In the genomic region with DNA sequence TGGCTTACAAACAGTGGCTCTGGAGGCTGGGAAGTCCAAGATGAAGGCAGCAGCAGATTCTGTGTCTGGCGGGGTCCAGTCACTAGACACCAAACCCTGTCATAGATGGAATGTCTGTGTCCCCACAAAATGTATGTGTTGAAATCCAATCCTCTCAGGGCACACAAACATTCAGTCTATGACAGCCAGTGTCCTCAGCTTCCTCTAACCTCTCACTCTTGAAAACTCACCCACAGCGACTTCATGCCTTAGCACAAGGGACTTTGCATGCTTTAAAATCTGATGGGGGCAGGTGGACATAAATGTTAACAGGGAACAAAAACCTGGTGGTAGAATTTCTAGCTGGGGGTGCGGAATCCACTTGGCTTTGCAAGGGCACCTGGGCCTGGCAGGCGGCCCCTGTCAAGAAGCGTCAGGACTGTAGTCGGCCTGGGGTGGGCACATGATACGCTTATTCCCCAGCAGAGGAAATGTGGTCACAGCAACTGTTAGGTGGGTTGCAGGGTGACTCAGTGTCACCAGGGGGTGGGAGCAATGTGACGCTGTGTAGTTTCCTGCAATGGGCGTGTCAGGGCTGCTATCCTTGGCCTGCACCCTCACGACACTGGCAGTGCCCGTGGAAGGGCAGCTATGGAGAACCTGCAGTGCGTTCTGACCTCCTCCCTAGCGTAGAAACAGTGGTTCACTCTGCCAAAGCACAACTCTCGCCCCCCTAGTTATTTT, we compare ENCODE assay signal across 11 cellular contexts. TPM values are rescaled to one million over a fixed set of nuclear protein-coding genes. Genes with fewer than 3 reads are reported as not detected.
DNase-seq lines count a peak whose midpoint lies in the region; ATAC-seq, FAIRE-seq and TF ChIP-seq lines count a peak whose summit lies in the region.
"Had no signal": no experiment of that assay in that cellular context is flagged by ENCODE, and none has a peak within 500 bp of the region (broad histone marks: within the 10 kb centered on the region; RNA-seq: fewer than 3 reads in every experiment).

No MANE protein-coding gene starts in this region.

- H3K9me3 Mint-ChIP-seq in T-cell: no peaks in the 10 kb centered on the region

- H3K36me3 ChIP-seq in body of pancreas (replicated peaks in 1 of 2; ENCODE audit: insufficient read depth in 1 of 2, low read depth in 2 of 2): no peaks in the 10 kb centered on the region
- H3K36me3 ChIP-seq: ascending aorta had no signal

- peak overlapping the region in 2 of 3 donors; percentile 47 to 63 for H3K4me3 Mint-ChIP-seq in T-cell

- no peak overlapping the region for H3K4me3 ChIP-seq in body of pancreas
- H3K4me3 ChIP-seq: ascending aorta had no signal

- DNase-seq in T-cell: peak; percentile 42 to 84 (median 72)
- peak in 1 of 4 donors; percentile 52 for DNase-seq in body of pancreas
- peak in 2 of 3 experiments; percentile 17 to 39 for DNase-seq in stimulated activated CD4-positive, alpha-beta T cell treated with anti-CD3 and anti-CD28 coated beads, TNF-alpha, amount 100 ng/mL, for 4 hours (ENCODE audit: low read depth in 3 of 3)
- no peak for DNase-seq in NCI-H526 treated with DMSO at 0.1 percent for 48 hours (lab: John Stamatoyannopoulos, UW)
- no peak for DNase-seq in HPDE6-E6E7 (ENCODE audit: extremely low spot score)
- DNase-seq in GM12892 (ENCODE audit: insufficient read length): no peak
- DNase-seq: NCI-H226 had no signal

- H3K4me1 Mint-ChIP-seq in T-cell: peaks cover 56 to 66% (median 60%) of the 10 kb centered on the region in 3 donors

- FAIRE-seq in GM12892 (lab: Jason Lieb, UNC): no peak

- peak overlapping the region; percentile 94 to 95 for H3K27ac Mint-ChIP-seq in T-cell

- intact Hi-C loops in body of pancreas (cut with DNase I): no loop called here

- TF ChIP-seq CTCF in body of pancreas (IDR thresholded peaks at IDR 0.05): no peak

- WGBS in body of pancreas, 2 donors: 71 to 82% methylated on average over 12 to 14 of the region's 14 CpGs

- H3K27me3 Mint-ChIP-seq in T-cell: no peaks in the 10 kb centered on the region

- H3K27me3 ChIP-seq in body of pancreas: no peaks in the 10 kb centered on the region
- H3K27me3 ChIP-seq: ascending aorta had no signal

- ATAC-seq in GM18511 (IDR thresholded peaks at IDR 0.05; ENCODE audit: unreplicated experiment) (peak; percentile 77), T-cell (replicated peaks in 1 of 4) (peak; percentile 85 to 90 (median 86)), body of pancreas (no peak), HG02678 (IDR thresholded peaks at IDR 0.05; ENCODE audit: unreplicated experiment) (no peak)
- ATAC-seq: HCT116 had no signal

- H3K36me3 Mint-ChIP-seq in T-cell: no peaks in the 10 kb centered on the region

- H3K4me1 ChIP-seq in body of pancreas: no peaks in the 10 kb centered on the region

- H3K9me3 ChIP-seq in body of pancreas: no peaks in the 10 kb centered on the region
- H3K9me3 ChIP-seq: ascending aorta had no signal

- peak in 2 of 3 donors; percentile 7 to 41 for TF ChIP-seq POLR2A in body of pancreas (IDR thresholded peaks at IDR 0.05)
- no peak for TF ChIP-seq POLR2A in GM12892 (IDR thresholded peaks at IDR 0.05; ENCODE audit: low read depth, low read length)

- CTCF ChIA-PET in T-cell (lab: Charles Lee): interaction anchor here in 1 of 2 donors (0.7 to 1.0 kb wide), 2 partner anchors 55 to 120 kb away, joined by 3 read pairs; no protein-coding TSS in a partner anchor

- POLR2A ChIA-PET in T-cell (lab: Charles Lee): interaction anchor here in 1 of 2 donors (1.1 kb wide), 1 partner anchor 14 kb away, joined by 3 read pairs; no protein-coding TSS in a partner anchor

- H3K27ac ChIP-seq in body of pancreas: no peak overlapping the region

RNA-seq across cellular contexts. Expression of a gene that starts 17.7 kb away (rescaled TPM):
- total RNA-seq in T-cell (100 to 1,000 TPM in 2 of 5 donors, 10 to 100 TPM in 3; 89.9 to 107 (median 97.0) TPM), body of pancreas (1 to 10 TPM; 2.6 to 3.3 TPM)
- 9.4 TPM for polyA plus RNA-seq in GM12892 (2012; ENCODE audit: missing spikeins)

Comparison
In these comparisons a context has a peak if more than half of its experiments do, and no peak if none do; other contexts are left out.
1. ATAC-seq: peak in GM18511 (single experiment) and T-cell (4 of 4); none in body of pancreas (single experiment) and HG02678 (single experiment).
2. DNase-seq: peak in T-cell (34 of 34) and stimulated activated CD4-positive, alpha-beta T cell treated with anti-CD3 and anti-CD28 coated beads, TNF-alpha, amount 100 ng/mL, for 4 hours (2 of 3); none in NCI-H526 treated with DMSO at 0.1 percent for 48 hours (single experiment), HPDE6-E6E7 (single experiment) and GM12892 (single experiment).
3. RNA of a gene that starts 17.7 kb away (total RNA-seq): 89.9 to 107 TPM in T-cell; 2.6 to 3.3 TPM in body of pancreas; every median in the first group is over 10 times any median in the second.